ENCODE assay signal across 9 cellular contexts in genomic region chr15:96273317-96274086, GRCh38. TPM values are rescaled to one million over a fixed set of nuclear protein-coding genes. Genes with fewer than 3 reads are reported as not detected.
A peak's percentile ranks its signal among the peaks of the same experiment; 100 is the strongest.
DNase-seq lines count a peak whose midpoint lies in the region; ATAC-seq and TF ChIP-seq lines count a peak whose summit lies in the region.
"Had no signal": no experiment of that assay in that cellular context is flagged by ENCODE, and none has a peak within 500 bp of the region (broad histone marks: within the 10 kb centered on the region; RNA-seq: fewer than 3 reads in every experiment).

No MANE protein-coding gene starts in this region.

- H3K4me1 ChIP-seq in mucosa of descending colon (ENCODE audit: low read depth), result no peaks in the 10 kb centered on the region
- H3K4me1 ChIP-seq: vagina had no signal

- H3K36me3 ChIP-seq in mucosa of descending colon (ENCODE audit: low read depth), result no peaks in the 10 kb centered on the region

- H3K4me3 ChIP-seq in AG10803 (ENCODE audit: low read length) (no peak overlapping the region), mucosa of descending colon (no peak overlapping the region)
- H3K4me3 ChIP-seq: vagina had no signal

- intact Hi-C loops in mucosa of descending colon (cut with DNase I, micrococcal nuclease), result no loop called here

- ATAC-seq in omental fat pad (ENCODE audit: low FRiP score) (no peak), mucosa of descending colon (no peak)

- no peaks in the 10 kb centered on the region for H3K9me3 ChIP-seq in mucosa of descending colon
- H3K9me3 ChIP-seq: vagina had no signal

- no peak for TF ChIP-seq CTCF in AG10803 (conservative IDR thresholded peaks at IDR 0.05; ENCODE audit: low read length)
- TF ChIP-seq CTCF in omental fat pad (IDR thresholded peaks at IDR 0.05), result no peak
- no peak for TF ChIP-seq CTCF in mucosa of descending colon (IDR thresholded peaks at IDR 0.05)

- DNase-seq in AG10803 (ENCODE audit: low read depth) (peak; percentile 90), GOT3 (lab: John Stamatoyannopoulos, UW) (peak; percentile 19), SW 1271 (lab: John Stamatoyannopoulos, UW) (peak; percentile 85 to 93), iris pigment epithelial cell (ENCODE audit: low read depth) (peak; percentile 98), omental fat pad (ENCODE audit: low spot score) (no peak), mucosa of descending colon (no peak), COR-L47 (lab: John Stamatoyannopoulos, UW) (no peak)
- no peak for DNase-seq in activated naive CD4-positive, alpha-beta T cell treated with Interleukin-2 at 50 U/mL for 16 hours

RNA-seq across cellular contexts. Expression of gene NR2F2, which starts 57.0 kb away (rescaled TPM):
- total RNA-seq in omental fat pad (10 to 100 TPM in 3 of 4 donors, 1 to 10 TPM in 1; 8.9 to 41.8 (median 20.1) TPM), mucosa of descending colon (10 to 100 TPM; 31.9 to 79.3 (median 36.8) TPM)

Comparison
In these comparisons a context has a peak if more than half of its experiments do, and no peak if none do; other contexts are left out.
1. DNase-seq: peak in AG10803 (single experiment), GOT3 (single experiment), SW 1271 (2 of 2) and iris pigment epithelial cell (single experiment); none in omental fat pad (single experiment), activated naive CD4-positive, alpha-beta T cell treated with Interleukin-2 at 50 U/mL for 16 hours (single experiment), mucosa of descending colon (0 of 3) and COR-L47 (single experiment).